14 cellular contexts compared by ENCODE assay signal in genomic region chr20:16864069-16864468, GRCh38.
DNase-seq lines count a peak whose midpoint lies in the region; ATAC-seq, FAIRE-seq and TF ChIP-seq lines count a peak whose summit lies in the region.
"Had no signal": no experiment of that assay in that cellular context is flagged by ENCODE, and none has a peak within 500 bp of the region (broad histone marks: within the 10 kb centered on the region; RNA-seq: fewer than 3 reads in every experiment).

No MANE protein-coding gene starts in this region.

- H3K27me3 ChIP-seq in left lung (no peaks in the 10 kb centered on the region), GM23338 (ENCODE audit: insufficient read depth) (no peaks in the 10 kb centered on the region)
- H3K27me3 ChIP-seq: BLaER1 had no signal

- no peak for FAIRE-seq in RCC 7860 (lab: Jason Lieb, UNC)
- FAIRE-seq: HTR-8/SVneo, kidney had no signal

- H3K27ac ChIP-seq in left lung = no peak overlapping the region
- H3K27ac ChIP-seq in GM23338 (ENCODE audit: low read depth) = no peak overlapping the region
- H3K27ac ChIP-seq: BLaER1 had no signal

- H3K4me1 ChIP-seq in left lung = no peaks in the 10 kb centered on the region
- H3K4me1 ChIP-seq in GM23338 (ENCODE audit: insufficient read depth) = no peaks in the 10 kb centered on the region
- H3K4me1 ChIP-seq: BLaER1 had no signal

- no peak overlapping the region for H3K27ac Mint-ChIP-seq in GM23338
- no peak overlapping the region for H3K27ac Mint-ChIP-seq in activated CD8-positive, alpha-beta T cell treated with anti-CD3 and anti-CD28 coated beads for 36 hours
- H3K27ac Mint-ChIP-seq: activated CD4-positive, alpha-beta T cell treated with anti-CD3 and anti-CD28 coated beads for 36 hours; stimulated activated naive B cell treated with anti-CD40 and anti-IgM and Interleukin-4, amounts not matched to agents 10 μg/mL and 1 μg/mL and 100 μg/mL, for 72 hours had no signal

- no peak overlapping the region for H2AFZ ChIP-seq in GM23338

- H3K27me3 Mint-ChIP-seq in GM23338 (ENCODE audit: insufficient read depth, low read depth, poor library complexity) = peaks cover 2% of the 10 kb centered on the region
- no peaks in the 10 kb centered on the region for H3K27me3 Mint-ChIP-seq in activated T-cell treated with anti-CD3 and anti-CD28 coated beads, Interleukin-2, amount 50 U/mL, for 4 hours (ENCODE audit: low read depth)
- H3K27me3 Mint-ChIP-seq in activated CD8-positive, alpha-beta T cell treated with anti-CD3 and anti-CD28 coated beads for 36 hours = no peaks in the 10 kb centered on the region
- H3K27me3 Mint-ChIP-seq: activated CD4-positive, alpha-beta T cell treated with anti-CD3 and anti-CD28 coated beads for 36 hours; stimulated activated naive B cell treated with anti-CD40 and anti-IgM and Interleukin-4, amounts not matched to agents 10 μg/mL and 1 μg/mL and 100 μg/mL, for 72 hours had no signal

- no peaks in the 10 kb centered on the region for H3K79me2 ChIP-seq in GM23338 (replicated peaks; ENCODE audit: insufficient read depth)

- H3K9me2 ChIP-seq in GM23338 (ENCODE audit: insufficient read depth) = peaks cover 18% of the 10 kb centered on the region

- peak; percentile 75 for ATAC-seq in HG03060 (IDR thresholded peaks at IDR 0.05; ENCODE audit: low read depth, unreplicated experiment)
- peak; percentile 22 for ATAC-seq in left lung
- no peak for ATAC-seq in GM23338
- no peak for ATAC-seq in activated T-cell treated with anti-CD3 and anti-CD28 coated beads, Interleukin-2, amount 50 U/mL, for 4 hours
- ATAC-seq in activated CD8-positive, alpha-beta T cell treated with anti-CD3 and anti-CD28 coated beads for 36 hours = no peak
- ATAC-seq: activated CD4-positive, alpha-beta T cell treated with anti-CD3 and anti-CD28 coated beads for 36 hours had no signal

- H3K4me1 Mint-ChIP-seq in GM23338 = no peaks in the 10 kb centered on the region
- no peaks in the 10 kb centered on the region for H3K4me1 Mint-ChIP-seq in activated T-cell treated with anti-CD3 and anti-CD28 coated beads, Interleukin-2, amount 50 U/mL, for 4 hours (ENCODE audit: low read depth)
- no peaks in the 10 kb centered on the region for H3K4me1 Mint-ChIP-seq in activated CD8-positive, alpha-beta T cell treated with anti-CD3 and anti-CD28 coated beads for 36 hours (ENCODE audit: low read depth)
- H3K4me1 Mint-ChIP-seq: activated CD4-positive, alpha-beta T cell treated with anti-CD3 and anti-CD28 coated beads for 36 hours; stimulated activated naive B cell treated with anti-CD40 and anti-IgM and Interleukin-4, amounts not matched to agents 10 μg/mL and 1 μg/mL and 100 μg/mL, for 72 hours had no signal

- H3K36me3 Mint-ChIP-seq in GM23338 (ENCODE audit: low read depth) = no peaks in the 10 kb centered on the region
- no peaks in the 10 kb centered on the region for H3K36me3 Mint-ChIP-seq in activated T-cell treated with anti-CD3 and anti-CD28 coated beads, Interleukin-2, amount 50 U/mL, for 4 hours (ENCODE audit: insufficient read depth)
- no peaks in the 10 kb centered on the region for H3K36me3 Mint-ChIP-seq in activated CD8-positive, alpha-beta T cell treated with anti-CD3 and anti-CD28 coated beads for 36 hours (ENCODE audit: low read depth)
- H3K36me3 Mint-ChIP-seq: stimulated activated naive B cell treated with anti-CD40 and anti-IgM and Interleukin-4, amounts not matched to agents 10 μg/mL and 1 μg/mL and 100 μg/mL, for 72 hours had no signal

- in situ Hi-C loops in ACHN (cut with HindIII; ENCODE audit: low pct_ligation_motif_present, low pct_unique_long_range_greater_than_20kb, low sequenced_read_pairs) = no loop called here
- in situ Hi-C loops in GM13976 (cut with MboI; ENCODE audit: low sequenced_read_pairs, unreplicated experiment) = no loop called here

- H3F3A ChIP-seq in GM23338 (replicated peaks; ENCODE audit: low read depth) = no peaks in the 10 kb centered on the region

- POLR2A ChIA-PET in activated CD8-positive, alpha-beta T cell treated with anti-CD3 and anti-CD28 coated beads for 36 hours (lab: Charles Lee) = no interaction called here

- no peak overlapping the region for H3K4me3 Mint-ChIP-seq in GM23338
- H3K4me3 Mint-ChIP-seq in activated T-cell treated with anti-CD3 and anti-CD28 coated beads, Interleukin-2, amount 50 U/mL, for 4 hours = no peak overlapping the region
- no peak overlapping the region for H3K4me3 Mint-ChIP-seq in activated CD8-positive, alpha-beta T cell treated with anti-CD3 and anti-CD28 coated beads for 36 hours
- H3K4me3 Mint-ChIP-seq: activated CD4-positive, alpha-beta T cell treated with anti-CD3 and anti-CD28 coated beads for 36 hours; stimulated activated naive B cell treated with anti-CD40 and anti-IgM and Interleukin-4, amounts not matched to agents 10 μg/mL and 1 μg/mL and 100 μg/mL, for 72 hours had no signal

- no peaks in the 10 kb centered on the region for H3K36me3 ChIP-seq in left lung
- H3K36me3 ChIP-seq in GM23338 (ENCODE audit: insufficient read depth) = no peaks in the 10 kb centered on the region
- H3K36me3 ChIP-seq: BLaER1 had no signal

- DNase-seq in ACHN = peak; percentile 36
- peak; percentile 54 for DNase-seq in RCC 7860 (ENCODE audit: low spot score)
- DNase-seq in left lung = no peak
- no peak for DNase-seq in GM23338 (ENCODE audit: low spot score)
- no peak for DNase-seq in GM13976 (ENCODE audit: low spot score)
- DNase-seq in activated T-cell treated with anti-CD3 and anti-CD28 coated beads, Interleukin-2, amount 50 U/mL, for 4 hours = no peak
- DNase-seq in activated CD8-positive, alpha-beta T cell treated with anti-CD3 and anti-CD28 coated beads for 36 hours = no peak
- DNase-seq: activated CD4-positive, alpha-beta T cell treated with anti-CD3 and anti-CD28 coated beads for 36 hours; activated gamma-delta T cell treated with Interleukin-2 at 50 U/mL for 16 hours; kidney; stimulated activated naive B cell treated with anti-CD40 and anti-IgM and Interleukin-4, amounts not matched to agents 10 μg/mL and 1 μg/mL and 100 μg/mL, for 72 hours had no signal

- no peak overlapping the region for H3K4me2 ChIP-seq in GM23338
- H3K4me2 ChIP-seq: BLaER1 had no signal

- H3K9me3 ChIP-seq in left lung = no peaks in the 10 kb centered on the region
- H3K9me3 ChIP-seq: BLaER1 had no signal

- TF ChIP-seq CTCF in left lung (IDR thresholded peaks at IDR 0.05) (no peak), GM23338 (conservative IDR thresholded peaks at IDR 0.05; ENCODE audit: low read depth in 2 of 2) (no peak), GM13976 (IDR thresholded peaks at IDR 0.05; ENCODE audit: borderline replicate concordance, control extremely low read depth, extremely low read depth, insufficient read depth, missing control alignments) (no peak)
- no peak for TF ChIP-seq CTCF in activated CD8-positive, alpha-beta T cell treated with anti-CD3 and anti-CD28 coated beads for 36 hours (IDR thresholded peaks at IDR 0.05)

- no peaks in the 10 kb centered on the region for H4K20me1 ChIP-seq in GM23338 (replicated peaks; ENCODE audit: insufficient read depth)
- H4K20me1 ChIP-seq: BLaER1 had no signal

- intact Hi-C loops in left lung (cut with DNase I) = no loop called here
- intact Hi-C loops in activated CD8-positive, alpha-beta T cell treated with anti-CD3 and anti-CD28 coated beads for 36 hours (cut with micrococcal nuclease) = no loop called here

- no peak overlapping the region for H3K4me3 ChIP-seq in left lung
- no peak overlapping the region for H3K4me3 ChIP-seq in GM23338
- H3K4me3 ChIP-seq: BLaER1 had no signal

- no peaks in the 10 kb centered on the region for H3K9me3 Mint-ChIP-seq in GM23338
- no peaks in the 10 kb centered on the region for H3K9me3 Mint-ChIP-seq in activated T-cell treated with anti-CD3 and anti-CD28 coated beads, Interleukin-2, amount 50 U/mL, for 4 hours
- H3K9me3 Mint-ChIP-seq in activated CD8-positive, alpha-beta T cell treated with anti-CD3 and anti-CD28 coated beads for 36 hours = no peaks in the 10 kb centered on the region

- CTCF ChIA-PET in activated CD8-positive, alpha-beta T cell treated with anti-CD3 and anti-CD28 coated beads for 36 hours (lab: Charles Lee) = no interaction called here

TF ChIP-seq in GM23338, 12 proteins besides CTCF, POLR2A, EP300 and RAD21 (continues in another document):
- TF ChIP-seq EZH2phosphoT487 (IDR thresholded peaks at IDR 0.05; ENCODE audit: unreplicated experiment) (no peak), EZH2 (IDR thresholded peaks at IDR 0.05; ENCODE audit: low read depth, unreplicated experiment) (no peak)

Comparison
In these comparisons a context has a peak if more than half of its experiments do, and no peak if none do; other contexts are left out.
1. DNase-seq: peak in ACHN (single experiment) and RCC 7860 (single experiment); none in left lung (0 of 2), GM23338 (single experiment), GM13976 (single experiment), activated T-cell treated with anti-CD3 and anti-CD28 coated beads, Interleukin-2, amount 50 U/mL, for 4 hours (single experiment) and activated CD8-positive, alpha-beta T cell treated with anti-CD3 and anti-CD28 coated beads for 36 hours (single experiment).
2. ATAC-seq: peak in HG03060 (single experiment) and left lung (single experiment); none in GM23338 (single experiment), activated T-cell treated with anti-CD3 and anti-CD28 coated beads, Interleukin-2, amount 50 U/mL, for 4 hours (0 of 2) and activated CD8-positive, alpha-beta T cell treated with anti-CD3 and anti-CD28 coated beads for 36 hours (single experiment).